9 cellular contexts compared by ENCODE assay signal in genomic region chr2:6828299-6828584, GRCh38. TPM values are rescaled to one million over a fixed set of nuclear protein-coding genes. Genes with fewer than 3 reads are reported as not detected.
DNase-seq lines count a peak whose midpoint lies in the region; ATAC-seq and TF ChIP-seq lines count a peak whose summit lies in the region.
"Had no signal": no experiment of that assay in that cellular context is flagged by ENCODE, and none has a peak within 500 bp of the region (broad histone marks: within the 10 kb centered on the region; RNA-seq: fewer than 3 reads in every experiment).

No MANE protein-coding gene starts in this region.

- POLR2A ChIA-PET in MCF 10A (lab: Yijun Ruan, JAX) = no interaction called here

- CTCF ChIA-PET in MCF 10A (lab: Yijun Ruan, JAX) = interaction anchor here (0.6 kb wide), 1 partner anchor 473 kb away, joined by 3 read pairs; no protein-coding TSS in a partner anchor
- CTCF ChIA-PET in activated naive CD4-positive, alpha-beta T cell treated with anti-CD3 and anti-CD28 coated beads, Interleukin-2, amount 10 ng/mL, durations not matched to agents 7 days and 5 days (lab: Charles Lee) = interaction anchor here (2.2 kb wide), 1 partner anchor 216 kb away, joined by 12 read pairs; no protein-coding TSS in a partner anchor

- H3K4me1 ChIP-seq in DOHH2 (ENCODE audit: control insufficient read depth, low read length) = peaks cover 50% of the 10 kb centered on the region

- H3K27ac Mint-ChIP-seq in MCF 10A (ENCODE audit: low read depth, unreplicated experiment) = no peak overlapping the region
- H3K27ac Mint-ChIP-seq in activated naive CD4-positive, alpha-beta T cell treated with anti-CD3 and anti-CD28 coated beads, Interleukin-2, amount 10 ng/mL, durations not matched to agents 7 days and 5 days = no peak overlapping the region
- H3K27ac Mint-ChIP-seq: naive thymus-derived CD8-positive, alpha-beta T cell had no signal

- H3K9me2 ChIP-seq in DOHH2 (replicated peaks; ENCODE audit: control insufficient read depth, low read length) = no peaks in the 10 kb centered on the region

- H3K27me3 ChIP-seq in DOHH2 (ENCODE audit: control insufficient read depth, low read length) = no peaks in the 10 kb centered on the region

- DNase-seq in NCI-H146 treated with DMSO at 0.1 percent for 48 hours (lab: John Stamatoyannopoulos, UW; ENCODE audit: unreplicated experiment) = peak; percentile 33
- DNase-seq in MCF 10A (ENCODE audit: unreplicated experiment) = peak; percentile 49
- peak; percentile 76 for DNase-seq in medulla oblongata (ENCODE audit: extremely low spot score)
- DNase-seq in kidney glomerular epithelial cell (lab: John Stamatoyannopoulos, UW) = no peak
- no peak for DNase-seq in activated naive CD4-positive, alpha-beta T cell treated with anti-CD3 and anti-CD28 coated beads, Interleukin-2, amount 10 ng/mL, durations not matched to agents 7 days and 5 days
- no peak for DNase-seq in GM13976 (ENCODE audit: low spot score)

- H3K27ac ChIP-seq in DOHH2 (ENCODE audit: low read depth, low read length) = peak overlapping the region; percentile 53

- H3K4me3 ChIP-seq in DOHH2 (ENCODE audit: low read length) = peak overlapping the region; percentile 25

- no peak for ATAC-seq in HG03354 (IDR thresholded peaks at IDR 0.05; ENCODE audit: poor library complexity, severe bottlenecking, unreplicated experiment)
- ATAC-seq: naive thymus-derived CD8-positive, alpha-beta T cell had no signal

- H3K27me3 Mint-ChIP-seq in MCF 10A (ENCODE audit: insufficient read depth, unreplicated experiment) = no peaks in the 10 kb centered on the region
- H3K27me3 Mint-ChIP-seq in activated naive CD4-positive, alpha-beta T cell treated with anti-CD3 and anti-CD28 coated beads, Interleukin-2, amount 10 ng/mL, durations not matched to agents 7 days and 5 days = peaks cover 14% of the 10 kb centered on the region
- H3K27me3 Mint-ChIP-seq: naive thymus-derived CD8-positive, alpha-beta T cell had no signal

- peaks cover 8% of the 10 kb centered on the region; the same call in 1 of the 2 replicates for H3F3A ChIP-seq in DOHH2 (ENCODE audit: control insufficient read depth, insufficient read depth)

- H4K20me1 ChIP-seq in DOHH2 (ENCODE audit: control insufficient read depth, insufficient read depth, low read depth, low read length) = no peaks in the 10 kb centered on the region

- H3K9me3 Mint-ChIP-seq in MCF 10A (ENCODE audit: unreplicated experiment) = peaks cover 27% of the 10 kb centered on the region
- H3K9me3 Mint-ChIP-seq in activated naive CD4-positive, alpha-beta T cell treated with anti-CD3 and anti-CD28 coated beads, Interleukin-2, amount 10 ng/mL, durations not matched to agents 7 days and 5 days = peaks cover 21% of the 10 kb centered on the region

- H3K36me3 Mint-ChIP-seq in MCF 10A (ENCODE audit: insufficient read depth, unreplicated experiment) = no peaks in the 10 kb centered on the region
- peaks cover 20% of the 10 kb centered on the region for H3K36me3 Mint-ChIP-seq in activated naive CD4-positive, alpha-beta T cell treated with anti-CD3 and anti-CD28 coated beads, Interleukin-2, amount 10 ng/mL, durations not matched to agents 7 days and 5 days

- H3K4me2 ChIP-seq in DOHH2 (ENCODE audit: low read length) = peak overlapping the region; percentile 58

- no peaks in the 10 kb centered on the region for H3K36me3 ChIP-seq in DOHH2 (ENCODE audit: control insufficient read depth, low read length)

- TF ChIP-seq CTCF in DOHH2 (IDR thresholded peaks at IDR 0.05; ENCODE audit: low read depth, low read length, poor library complexity, severe bottlenecking) (peak; percentile 47), MCF 10A (IDR thresholded peaks at IDR 0.05; ENCODE audit: unreplicated experiment) (peak; percentile 29), GM13976 (IDR thresholded peaks at IDR 0.05; ENCODE audit: borderline replicate concordance, control extremely low read depth, extremely low read depth, insufficient read depth, missing control alignments) (no peak)

- peaks cover 6% of the 10 kb centered on the region for H3K4me1 Mint-ChIP-seq in MCF 10A (ENCODE audit: insufficient read depth, unreplicated experiment)
- peaks cover 21% of the 10 kb centered on the region for H3K4me1 Mint-ChIP-seq in activated naive CD4-positive, alpha-beta T cell treated with anti-CD3 and anti-CD28 coated beads, Interleukin-2, amount 10 ng/mL, durations not matched to agents 7 days and 5 days

- peaks cover 16% of the 10 kb centered on the region; the same call in 1 of the 2 replicates for H3K9me3 ChIP-seq in DOHH2 (ENCODE audit: control insufficient read depth, insufficient read depth, low read length)

- in situ Hi-C loops in GM13976 (cut with MboI; ENCODE audit: low sequenced_read_pairs, unreplicated experiment) = no loop called here

- intact Hi-C loops in MCF 10A (cut with micrococcal nuclease) = loop anchor here (5.0 kb wide), 3 partner anchors 214 to 1836 kb away; no protein-coding TSS in a partner anchor

- H3K79me2 ChIP-seq in DOHH2 (ENCODE audit: control insufficient read depth, low read length) = no peaks in the 10 kb centered on the region

- no peak overlapping the region for H3K4me3 Mint-ChIP-seq in MCF 10A (ENCODE audit: unreplicated experiment)
- no peak overlapping the region for H3K4me3 Mint-ChIP-seq in activated naive CD4-positive, alpha-beta T cell treated with anti-CD3 and anti-CD28 coated beads, Interleukin-2, amount 10 ng/mL, durations not matched to agents 7 days and 5 days
- H3K4me3 Mint-ChIP-seq: naive thymus-derived CD8-positive, alpha-beta T cell had no signal

- BruUV-seq in MCF 10A (replicated peaks; lab: Mats Ljungman, UMichigan) = no TSS peak

RNA-seq across cellular contexts. Expression of gene CMPK2, which starts 37.5 kb away (rescaled TPM):
- total RNA-seq in MCF 10A (2022) = 0.40 TPM in 1 of 2 replicates, not detected in the other

RNA-seq across cellular contexts. Expression of gene RSAD2, which starts 49.3 kb away (rescaled TPM):
- total RNA-seq in MCF 10A (2022) = 0.09 TPM in 1 of 2 replicates, not detected in the other

Comparison
In these comparisons a context has a peak if more than half of its experiments do, and no peak if none do; other contexts are left out.
1. DNase-seq: peak in NCI-H146 treated with DMSO at 0.1 percent for 48 hours (single experiment), MCF 10A (single experiment) and medulla oblongata (single experiment); none in kidney glomerular epithelial cell (single experiment), activated naive CD4-positive, alpha-beta T cell treated with anti-CD3 and anti-CD28 coated beads, Interleukin-2, amount 10 ng/mL, durations not matched to agents 7 days and 5 days (single experiment) and GM13976 (single experiment).